ENCODE assay signal across 22 cellular contexts in genomic region chr5:82911902-82912301, GRCh38.
DNase-seq lines count a peak whose midpoint lies in the region; ATAC-seq and TF ChIP-seq lines count a peak whose summit lies in the region.
"Had no signal": no experiment of that assay in that cellular context is flagged by ENCODE, and none has a peak within 500 bp of the region (broad histone marks: within the 10 kb centered on the region; RNA-seq: fewer than 3 reads in every experiment).

No MANE protein-coding gene starts in this region.

- H3K4me1 Mint-ChIP-seq in natural killer cell treated with Interleukin-12 subunit alpha and Interleukin-12 subunit beta and Interleukin-15 and Interleukin-18, amount 100 ng/mL, for 72 hours (ENCODE audit: low read depth in 2 of 2) = peaks cover 0 to 6% of the 10 kb centered on the region in 2 donors
- H3K4me1 Mint-ChIP-seq in natural killer cell = no peaks in the 10 kb centered on the region
- H3K4me1 Mint-ChIP-seq: T-cell had no signal

- peaks cover 17% of the 10 kb centered on the region for H3K36me3 Mint-ChIP-seq in natural killer cell treated with Interleukin-12 subunit alpha and Interleukin-12 subunit beta and Interleukin-15 and Interleukin-18, amount 100 ng/mL, for 72 hours
- H3K36me3 Mint-ChIP-seq in natural killer cell = peaks cover 13% of the 10 kb centered on the region
- H3K36me3 Mint-ChIP-seq: T-cell had no signal

- no peaks in the 10 kb centered on the region for H3K4me1 ChIP-seq in stomach smooth muscle (ENCODE audit: control insufficient read depth, insufficient read depth, low read length)
- H3K4me1 ChIP-seq: body of pancreas, colonic mucosa, left lung, psoas muscle had no signal

- H3K27me3 Mint-ChIP-seq in natural killer cell treated with Interleukin-12 subunit alpha and Interleukin-12 subunit beta and Interleukin-15 and Interleukin-18, amount 100 ng/mL, for 72 hours = peaks cover 0 to 8% of the 10 kb centered on the region in 2 donors
- H3K27me3 Mint-ChIP-seq in natural killer cell (ENCODE audit: low read depth in 2 of 2) = no peaks in the 10 kb centered on the region

- no peak overlapping the region for H3K27ac Mint-ChIP-seq in natural killer cell treated with Interleukin-12 subunit alpha and Interleukin-12 subunit beta and Interleukin-15 and Interleukin-18, amount 100 ng/mL, for 72 hours
- no peak overlapping the region for H3K27ac Mint-ChIP-seq in natural killer cell
- H3K27ac Mint-ChIP-seq: T-cell had no signal

- no peaks in the 10 kb centered on the region for H3K9me3 ChIP-seq in stomach smooth muscle (ENCODE audit: control insufficient read depth in 2 of 2, low read length in 2 of 2)
- H3K9me3 ChIP-seq: colonic mucosa, psoas muscle had no signal

- H3K27me3 ChIP-seq in stomach smooth muscle (ENCODE audit: control insufficient read depth in 1 of 2, insufficient read depth in 2 of 2, low read length in 2 of 2) = no peaks in the 10 kb centered on the region
- H3K27me3 ChIP-seq: body of pancreas, colonic mucosa, left lung had no signal

- no peak for DNase-seq in natural killer cell treated with Interleukin-12 subunit alpha and Interleukin-12 subunit beta and Interleukin-15 and Interleukin-18, amount 100 ng/mL, for 72 hours (ENCODE audit: low spot score)
- DNase-seq in natural killer cell (no peak), MV-4-11 (lab: John Stamatoyannopoulos, UW) (peak; percentile 47), epithelial cell of esophagus (ENCODE audit: low read depth) (peak; percentile 4), NCI-H2227 treated with DMSO at 0.1 percent for 48 hours (lab: John Stamatoyannopoulos, UW) (no peak), CD1c-positive myeloid dendritic cell (ENCODE audit: extremely low spot score) (no peak)
- DNase-seq: activated CD4-positive, alpha-beta T cell treated with anti-CD3 and anti-CD28 coated beads for 4 hours; activated T-cell treated with anti-CD3 and anti-CD28 coated beads, Interleukin-2, amount 50 U/mL, for 4 hours; AML-193; body of pancreas; colonic mucosa; DMS79 treated with DMSO at 0.1 percent for 48 hours; left lung; NCI-H1417; NCI-H774; psoas muscle; SIG-M5; substantia nigra; T-cell had no signal

- H3K4me3 ChIP-seq in epithelial cell of esophagus (ENCODE audit: low read length) = no peak overlapping the region
- H3K4me3 ChIP-seq in stomach smooth muscle (ENCODE audit: low read length in 2 of 2) = peak overlapping the region in 1 of 2 donors; percentile 25
- H3K4me3 ChIP-seq: body of pancreas, colonic mucosa, left lung, psoas muscle, smooth muscle cell had no signal

- TF ChIP-seq CTCF in natural killer cell (IDR thresholded peaks at IDR 0.05) (no peak), epithelial cell of esophagus (IDR thresholded peaks at IDR 0.05; ENCODE audit: insufficient read depth, low read depth, low read length, missing control alignments) (no peak)

- H3K27ac ChIP-seq in stomach smooth muscle (ENCODE audit: low read length) = peak overlapping the region; percentile 1
- H3K27ac ChIP-seq: body of pancreas, colonic mucosa, left lung, psoas muscle had no signal

- H3K4me3 Mint-ChIP-seq in natural killer cell treated with Interleukin-12 subunit alpha and Interleukin-12 subunit beta and Interleukin-15 and Interleukin-18, amount 100 ng/mL, for 72 hours = no peak overlapping the region
- no peak overlapping the region for H3K4me3 Mint-ChIP-seq in natural killer cell
- H3K4me3 Mint-ChIP-seq: activated T-cell treated with anti-CD3 and anti-CD28 coated beads, Interleukin-2, amount 50 U/mL, for 4 hours; T-cell had no signal

- no peak overlapping the region for H3K9ac ChIP-seq in stomach smooth muscle (ENCODE audit: low read length in 2 of 2)

- peaks cover 11% of the 10 kb centered on the region for H3K9me3 Mint-ChIP-seq in natural killer cell treated with Interleukin-12 subunit alpha and Interleukin-12 subunit beta and Interleukin-15 and Interleukin-18, amount 100 ng/mL, for 72 hours
- H3K9me3 Mint-ChIP-seq in natural killer cell = peaks cover 7 to 14% of the 10 kb centered on the region in 2 donors

- intact Hi-C loops in natural killer cell (cut with micrococcal nuclease) = no loop called here

- H3K36me3 ChIP-seq in stomach smooth muscle (ENCODE audit: control insufficient read depth in 2 of 2, insufficient read depth in 2 of 2, low read length in 2 of 2) = no peaks in the 10 kb centered on the region
- H3K36me3 ChIP-seq: colonic mucosa, left lung had no signal

- peak; percentile 44 to 60 for ATAC-seq in natural killer cell treated with Interleukin-12 subunit alpha and Interleukin-12 subunit beta and Interleukin-15 and Interleukin-18, amount 100 ng/mL, for 72 hours
- no peak for ATAC-seq in natural killer cell
- no peak for ATAC-seq in GM21825 (IDR thresholded peaks at IDR 0.05; ENCODE audit: unreplicated experiment)
- ATAC-seq: body of pancreas, left lung, psoas muscle, T-cell had no signal

Comparison
In these comparisons a context has a peak if more than half of its experiments do, and no peak if none do; other contexts are left out.
1. ATAC-seq: peak in natural killer cell treated with Interleukin-12 subunit alpha and Interleukin-12 subunit beta and Interleukin-15 and Interleukin-18, amount 100 ng/mL, for 72 hours (2 of 2); none in natural killer cell (0 of 3) and GM21825 (single experiment).
2. DNase-seq: peak in MV-4-11 (single experiment) and epithelial cell of esophagus (single experiment); none in natural killer cell treated with Interleukin-12 subunit alpha and Interleukin-12 subunit beta and Interleukin-15 and Interleukin-18, amount 100 ng/mL, for 72 hours (single experiment), natural killer cell (single experiment), NCI-H2227 treated with DMSO at 0.1 percent for 48 hours (single experiment) and CD1c-positive myeloid dendritic cell (single experiment).